In the genomic region with DNA sequence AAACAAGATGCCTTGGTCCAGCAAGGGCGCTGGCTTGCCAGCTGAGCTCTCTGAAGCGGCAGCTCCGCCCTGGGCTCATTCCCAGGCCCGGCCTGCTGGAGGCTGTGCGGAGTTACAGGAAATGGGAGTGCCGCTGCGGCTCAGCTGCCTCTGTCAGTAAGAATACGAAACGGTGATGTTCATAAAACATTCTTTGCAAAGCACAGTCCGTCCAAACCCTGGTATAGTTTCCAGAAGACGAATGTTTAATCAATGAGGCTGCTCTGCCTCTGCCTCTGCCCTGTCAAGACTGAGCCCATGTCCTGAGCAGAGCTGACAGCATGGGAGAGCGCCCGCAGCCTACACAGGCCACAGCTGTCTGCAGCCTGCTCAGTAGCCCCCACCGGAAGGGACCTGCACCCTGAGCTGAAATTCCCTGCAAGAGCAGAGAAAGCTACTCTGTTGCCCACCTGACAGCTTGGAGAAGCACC, we compare ENCODE assay signal across 9 cellular contexts.
A peak's percentile ranks its signal among the peaks of the same experiment; 100 is the strongest.
DNase-seq lines count a peak whose midpoint lies in the region; ATAC-seq and TF ChIP-seq lines count a peak whose summit lies in the region.
"Had no signal": no experiment of that assay in that cellular context is flagged by ENCODE, and none has a peak within 500 bp of the region (broad histone marks: within the 10 kb centered on the region; RNA-seq: fewer than 3 reads in every experiment).

No MANE protein-coding gene starts in this region.

- H3K4me1 ChIP-seq in SJSA1 (replicated peaks) (peaks cover 14% of the 10 kb centered on the region), esophagus squamous epithelium (peaks cover 5 to 22% (median 14%) of the 10 kb centered on the region in 3 donors), mucosa of rectum (ENCODE audit: control insufficient read depth in 2 of 2, insufficient read depth in 2 of 2, low read length in 2 of 2) (peaks cover 3 to 19% of the 10 kb centered on the region in 2 donors), upper lobe of right lung (peaks cover 34% of the 10 kb centered on the region)

- H3K9me3 ChIP-seq in SJSA1 (replicated peaks) = no peaks in the 10 kb centered on the region
- no peaks in the 10 kb centered on the region for H3K9me3 ChIP-seq in esophagus squamous epithelium
- no peaks in the 10 kb centered on the region for H3K9me3 ChIP-seq in mucosa of rectum (ENCODE audit: control insufficient read depth in 2 of 2, low read length in 2 of 2)
- H3K9me3 ChIP-seq in upper lobe of right lung = no peaks in the 10 kb centered on the region

- H3K4me1 Mint-ChIP-seq in T-helper 2 cell treated with Interferon-gamma antibody and Interleukin-4, amounts not matched to agents 5 μg/mL and 100 μg/mL, for 36 hours (ENCODE audit: low read depth) = peaks cover 7% of the 10 kb centered on the region

- TF ChIP-seq POLR2A in esophagus squamous epithelium (IDR thresholded peaks at IDR 0.05) (no peak), GM18505 (IDR thresholded peaks at IDR 0.05; ENCODE audit: borderline replicate concordance, extremely low read depth, insufficient read depth, insufficient read length) (no peak)

- H3K9me3 Mint-ChIP-seq in T-helper 2 cell treated with Interferon-gamma antibody and Interleukin-4, amounts not matched to agents 5 μg/mL and 100 μg/mL, for 36 hours = no peaks in the 10 kb centered on the region
- H3K9me3 Mint-ChIP-seq: memory B cell had no signal

- peak; percentile 77 for ATAC-seq in upper lobe of right lung
- no peak for ATAC-seq in GM18505 (IDR thresholded peaks at IDR 0.05; ENCODE audit: unreplicated experiment)

- 14 to 17% methylated on average over 7 to 12 of the region's 14 CpGs for WGBS in esophagus squamous epithelium, 2 donors

- intact Hi-C loops in esophagus squamous epithelium (cut with DNase I) (loop anchor here (10.0 kb wide), 1 partner anchor 205 kb away; no protein-coding TSS in a partner anchor), upper lobe of right lung (cut with DNase I) (no loop called here)

- no peaks in the 10 kb centered on the region for H3K36me3 Mint-ChIP-seq in T-helper 2 cell treated with Interferon-gamma antibody and Interleukin-4, amounts not matched to agents 5 μg/mL and 100 μg/mL, for 36 hours (ENCODE audit: low read depth)

- no peak overlapping the region for H3K27ac Mint-ChIP-seq in T-helper 2 cell treated with Interferon-gamma antibody and Interleukin-4, amounts not matched to agents 5 μg/mL and 100 μg/mL, for 36 hours

- H3K36me3 ChIP-seq in SJSA1 = no peaks in the 10 kb centered on the region
- H3K36me3 ChIP-seq in esophagus squamous epithelium = peaks cover 0 to 6% (median 0%) of the 10 kb centered on the region in 3 donors
- peaks cover 0 to 4% of the 10 kb centered on the region in 2 donors for H3K36me3 ChIP-seq in mucosa of rectum (ENCODE audit: control insufficient read depth in 2 of 2, insufficient read depth in 2 of 2, low read length in 2 of 2)
- H3K36me3 ChIP-seq in upper lobe of right lung = no peaks in the 10 kb centered on the region

- H3K27ac ChIP-seq in SJSA1 = no peak overlapping the region
- peak overlapping the region in 3 of 4 donors; percentile 33 to 86 (median 66) for H3K27ac ChIP-seq in esophagus squamous epithelium
- peak overlapping the region; percentile 38 to 51 for H3K27ac ChIP-seq in mucosa of rectum (ENCODE audit: low read depth in 2 of 2, low read length in 2 of 2)
- peak overlapping the region; percentile 66 for H3K27ac ChIP-seq in upper lobe of right lung

- H3K4me3 Mint-ChIP-seq in T-helper 2 cell treated with Interferon-gamma antibody and Interleukin-4, amounts not matched to agents 5 μg/mL and 100 μg/mL, for 36 hours = no peak overlapping the region
- H3K4me3 Mint-ChIP-seq: memory B cell had no signal

- H3K27me3 Mint-ChIP-seq in T-helper 2 cell treated with Interferon-gamma antibody and Interleukin-4, amounts not matched to agents 5 μg/mL and 100 μg/mL, for 36 hours (ENCODE audit: low read depth) = peaks cover 14% of the 10 kb centered on the region
- H3K27me3 Mint-ChIP-seq: memory B cell had no signal

- no peak overlapping the region for H3K4me3 ChIP-seq in SJSA1
- H3K4me3 ChIP-seq in esophagus squamous epithelium = peak overlapping the region in 1 of 4 donors; percentile 15
- H3K4me3 ChIP-seq in mucosa of rectum (ENCODE audit: low read length in 2 of 2) = peak overlapping the region in 1 of 2 donors; percentile 23
- H3K4me3 ChIP-seq in upper lobe of right lung = no peak overlapping the region

- H3K27me3 ChIP-seq in SJSA1 (replicated peaks) (no peaks in the 10 kb centered on the region), esophagus squamous epithelium (no peaks in the 10 kb centered on the region), mucosa of rectum (ENCODE audit: control insufficient read depth in 2 of 2, insufficient read depth in 2 of 2, low read length in 2 of 2) (no peaks in the 10 kb centered on the region), upper lobe of right lung (no peaks in the 10 kb centered on the region)

- H3K9ac ChIP-seq in mucosa of rectum (ENCODE audit: low read depth in 1 of 2, low read length in 2 of 2) = peak overlapping the region in 1 of 2 donors; percentile 24

- TF ChIP-seq CTCF in esophagus squamous epithelium (IDR thresholded peaks at IDR 0.05) (peak in 2 of 6 experiments; percentile 36 to 52), upper lobe of right lung (IDR thresholded peaks at IDR 0.05) (peak; percentile 25)

- DNase-seq in GM04504 (ENCODE audit: low read depth) (peak; percentile 71), SJSA1 (ENCODE audit: low read depth in 1 of 2, low spot score in 2 of 2) (peak; percentile 50 to 71), esophagus squamous epithelium (lab: John Stamatoyannopoulos, UW) (no peak), upper lobe of right lung (peak; percentile 80)
- no peak for DNase-seq in T-helper 2 cell treated with Interferon-gamma antibody and Interleukin-4, amounts not matched to agents 5 μg/mL and 100 μg/mL, for 36 hours (ENCODE audit: low spot score)
- DNase-seq in stimulated activated CD4-positive, alpha-beta T cell treated with anti-CD3 and anti-CD28 coated beads, Interleukin-2, amount 100 ng/mL, for 48 hours = no peak

Comparison
In these comparisons a context has a peak if more than half of its experiments do, and no peak if none do; other contexts are left out.
1. DNase-seq: peak in GM04504 (single experiment), SJSA1 (2 of 2) and upper lobe of right lung (single experiment); none in esophagus squamous epithelium (single experiment), T-helper 2 cell treated with Interferon-gamma antibody and Interleukin-4, amounts not matched to agents 5 μg/mL and 100 μg/mL, for 36 hours (single experiment) and stimulated activated CD4-positive, alpha-beta T cell treated with anti-CD3 and anti-CD28 coated beads, Interleukin-2, amount 100 ng/mL, for 48 hours (0 of 2).